ENCODE assay signal across 9 cellular contexts in the genomic region with DNA sequence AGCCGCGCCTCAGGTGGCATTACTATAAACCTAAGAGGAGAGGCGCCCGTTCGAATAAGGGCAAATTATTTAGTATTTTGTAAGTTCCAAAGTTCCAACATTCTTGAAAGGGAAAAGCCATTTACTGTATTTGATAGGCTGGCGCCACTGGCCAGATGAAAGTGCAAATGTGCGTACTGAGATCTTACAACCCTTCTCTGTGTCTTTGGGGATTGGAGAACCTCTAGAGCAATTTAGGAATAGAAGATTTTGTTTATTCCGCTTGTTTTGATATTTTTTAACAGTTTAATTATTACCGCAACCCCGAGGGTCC. TPM values are rescaled to one million over a fixed set of nuclear protein-coding genes. Genes with fewer than 3 reads are reported as not detected.
DNase-seq lines count a peak whose midpoint lies in the region; ATAC-seq, FAIRE-seq and TF ChIP-seq lines count a peak whose summit lies in the region.
"Had no signal": no experiment of that assay in that cellular context is flagged by ENCODE, and none has a peak within 500 bp of the region (broad histone marks: within the 10 kb centered on the region; RNA-seq: fewer than 3 reads in every experiment).

No MANE protein-coding gene starts in this region.

- no peaks in the 10 kb centered on the region for H4K20me1 ChIP-seq in GM12878 (ENCODE audit: control insufficient read depth, insufficient read depth)

- H3K9me3 ChIP-seq in GM12878 (replicated peaks; ENCODE audit: control insufficient read depth, insufficient read depth, low read length) (no peaks in the 10 kb centered on the region), liver (ENCODE audit: control insufficient read depth in 4 of 4, low read length in 3 of 4) (no peaks in the 10 kb centered on the region), thoracic aorta (no peaks in the 10 kb centered on the region)

- TF ChIP-seq RAD21 in GM12878 (IDR thresholded peaks at IDR 0.05; ENCODE audit: insufficient read depth, low read depth, low read length): no peak
- TF ChIP-seq RAD21 in liver (IDR thresholded peaks at IDR 0.05): no peak

- no peaks in the 10 kb centered on the region for H3K36me3 ChIP-seq in GM12878 (ENCODE audit: control insufficient read depth in 2 of 2, insufficient read depth in 2 of 2, low read length in 1 of 2)
- H3K36me3 ChIP-seq in liver (ENCODE audit: control insufficient read depth in 4 of 4, insufficient read depth in 3 of 4, low read depth in 1 of 4, low read length in 3 of 4): no peaks in the 10 kb centered on the region
- no peaks in the 10 kb centered on the region for H3K36me3 ChIP-seq in thoracic aorta

- POLR2A ChIA-PET in GM12878 (lab: Charles Lee): interaction anchor here (1.1 to 1.2 kb wide), 2 partner anchors 19 to 61 kb away, joined by 3 to 4 read pairs; partner anchors contain the start of gene LAPTM4A

- H3K9me3 Mint-ChIP-seq in activated CD4-positive, alpha-beta T cell treated with anti-CD3 and anti-CD28 coated beads, Interleukin-2, amount 10 ng/mL, durations not matched to agents 24 days and 14 days: peaks cover 8% of the 10 kb centered on the region

- DNase-seq in activated CD4-positive, alpha-beta T cell treated with anti-CD3 and anti-CD28 coated beads, Interleukin-2, amount 10 ng/mL, durations not matched to agents 24 days and 14 days: no peak
- DNase-seq in activated CD4-positive, alpha-beta T cell treated with anti-CD3 and anti-CD28 coated beads for 1 hour: no peak
- DNase-seq in GM12878 (ENCODE audit: low read depth, low spot score): no peak
- no peak for DNase-seq in thoracic aorta (ENCODE audit: low spot score)
- no peak for DNase-seq in NCI-H1048 (lab: John Stamatoyannopoulos, UW)
- DNase-seq in GM10266 (ENCODE audit: extremely low spot score): no peak

- no peaks in the 10 kb centered on the region for H3K79me2 ChIP-seq in GM12878 (ENCODE audit: control insufficient read depth, insufficient read depth, low read length)

- TF ChIP-seq EP300 in GM12878 (IDR thresholded peaks at IDR 0.05; ENCODE audit: borderline replicate concordance in 1 of 2, control insufficient read depth in 1 of 2, low read depth in 2 of 2, low read length in 2 of 2): no peak

- peak overlapping the region; percentile 92 for H3K4me3 Mint-ChIP-seq in activated CD4-positive, alpha-beta T cell treated with anti-CD3 and anti-CD28 coated beads, Interleukin-2, amount 10 ng/mL, durations not matched to agents 24 days and 14 days

- RAD21 ChIA-PET in GM12878 (lab: Charles Lee; ENCODE audit: unreplicated experiment): interaction anchor here (0.7 to 2.0 kb wide), 2 partner anchors 58 to 336 kb away, joined by 4 read pairs; no protein-coding TSS in a partner anchor

- H3K27ac ChIP-seq in GM12878 (ENCODE audit: control insufficient read depth, insufficient read depth) (no peak overlapping the region), liver (ENCODE audit: low read depth in 1 of 2, low read length in 2 of 2) (peak overlapping the region in 1 of 2 donors; percentile 32), thoracic aorta (peak overlapping the region in 1 of 2 donors; percentile 69)

- in situ Hi-C loops in GM12878 (cut with MboI): no loop called here

- CTCF ChIA-PET in GM12878 (lab: Yijun Ruan, JAX): interaction anchor here (0.7 to 3.2 kb wide), 8 partner anchors 9 to 652 kb away, joined by 3 to 14 read pairs (median 4); no protein-coding TSS in a partner anchor

- TF ChIP-seq CTCF in GM12878 (IDR thresholded peaks at IDR 0.05 in 2 of 3, conservative IDR thresholded peaks at IDR 0.05 in 1 of 3; ENCODE audit: control insufficient read depth in 2 of 3, extremely low read depth in 1 of 3, insufficient read depth in 1 of 3, low read depth in 3 of 3, low read length in 3 of 3) (no peak), liver (IDR thresholded peaks at IDR 0.05; ENCODE audit: low read depth, low read length, missing input control) (no peak), thoracic aorta (IDR thresholded peaks at IDR 0.05) (no peak), GM10266 (IDR thresholded peaks at IDR 0.05; ENCODE audit: control insufficient read depth, insufficient read depth, low read depth, missing control alignments) (no peak)

- BruUV-seq in GM12878 (replicated peaks; lab: Mats Ljungman, UMichigan): no TSS peak

- FAIRE-seq in GM12878 (lab: Jason Lieb, UNC): no peak
- FAIRE-seq: colon had no signal

- peaks cover 4% of the 10 kb centered on the region for H3K36me3 Mint-ChIP-seq in activated CD4-positive, alpha-beta T cell treated with anti-CD3 and anti-CD28 coated beads, Interleukin-2, amount 10 ng/mL, durations not matched to agents 24 days and 14 days (ENCODE audit: low read depth)

- intact Hi-C loops in activated CD4-positive, alpha-beta T cell treated with anti-CD3 and anti-CD28 coated beads, Interleukin-2, amount 10 ng/mL, durations not matched to agents 24 days and 14 days (cut with micrococcal nuclease): loop anchor here (1.0 to 10.0 kb wide), 3 partner anchors 61 to 1426 kb away; partner anchors contain the start of genes LAPTM4A and RDH14
- intact Hi-C loops in GM12878 (cut with micrococcal nuclease; ENCODE audit: unreplicated experiment): no loop called here

- no peak for TF ChIP-seq POLR2A in GM12878 (IDR thresholded peaks at IDR 0.05; ENCODE audit: low read depth, low read length)

- peak overlapping the region; percentile 93 for H3K4me2 ChIP-seq in GM12878 (ENCODE audit: control insufficient read depth, insufficient read depth)

- ATAC-seq in GM12878: no peak
- no peak for ATAC-seq in thoracic aorta (ENCODE audit: insufficient number of reproducible peaks, low FRiP score, low read depth)
- ATAC-seq in HG03469 (IDR thresholded peaks at IDR 0.05; ENCODE audit: unreplicated experiment): no peak

- H3K27me3 ChIP-seq in GM12878 (replicated peaks in 1 of 2; ENCODE audit: control insufficient read depth in 2 of 2, insufficient read depth in 2 of 2, low read length in 1 of 2) (no peaks in the 10 kb centered on the region), liver (ENCODE audit: control insufficient read depth in 4 of 4, insufficient read depth in 4 of 4, low read length in 3 of 4) (peaks cover 0 to 4% (median 0%) of the 10 kb centered on the region in 4 donors), thoracic aorta (replicated peaks; ENCODE audit: insufficient read depth) (no peaks in the 10 kb centered on the region)

- peak overlapping the region; percentile 67; the same call in 1 of the 2 replicates for H3K9ac ChIP-seq in GM12878 (ENCODE audit: control insufficient read depth, insufficient read depth, low read length)
- peak overlapping the region in 1 of 2 donors; percentile 5 for H3K9ac ChIP-seq in liver (ENCODE audit: low read depth in 1 of 2, low read length in 2 of 2)

- H3K4me1 ChIP-seq in GM12878 (ENCODE audit: control insufficient read depth, insufficient read depth, low read length): peaks cover 6% of the 10 kb centered on the region; the same call in 1 of the 2 replicates
- H3K4me1 ChIP-seq in liver (ENCODE audit: control insufficient read depth in 4 of 4, insufficient read depth in 4 of 4, low read length in 3 of 4): peaks cover 4 to 16% (median 12%) of the 10 kb centered on the region in 4 donors
- H3K4me1 ChIP-seq in thoracic aorta (ENCODE audit: control insufficient read depth in 1 of 2, low read depth in 2 of 2): peaks cover 4 to 16% of the 10 kb centered on the region in 2 donors

- H2AFZ ChIP-seq in GM12878 (ENCODE audit: control insufficient read depth, low read depth, low read length): peak overlapping the region; percentile 97

- peak overlapping the region; percentile 95 for H3K4me3 ChIP-seq in GM12878
- H3K4me3 ChIP-seq in liver (ENCODE audit: low read depth in 1 of 3, low read length in 3 of 3): peak overlapping the region; percentile 60 to 94 (median 94)
- peak overlapping the region; percentile 92 for H3K4me3 ChIP-seq in thoracic aorta

- peaks cover 28% of the 10 kb centered on the region for H3K27me3 Mint-ChIP-seq in activated CD4-positive, alpha-beta T cell treated with anti-CD3 and anti-CD28 coated beads, Interleukin-2, amount 10 ng/mL, durations not matched to agents 24 days and 14 days

- SMC1A ChIA-PET in GM12878 (lab: Charles Lee; ENCODE audit: uncharacterized antibody, unreplicated experiment): interaction anchor here (1.3 to 2.8 kb wide), 4 partner anchors 10 to 59 kb away, joined by 3 to 19 read pairs (median 5); partner anchors contain the start of gene LAPTM4A

- 25% methylated on average over 10 of the region's 10 CpGs for WGBS in GM12878 (ENCODE audit: insufficient coverage, insufficient replicate concordance, low lambda C conversion rate, missing lambda C conversion rate)
- 15% methylated on average over 10 of the region's 10 CpGs for WGBS in liver

- peaks cover 15% of the 10 kb centered on the region for H3K4me1 Mint-ChIP-seq in activated CD4-positive, alpha-beta T cell treated with anti-CD3 and anti-CD28 coated beads, Interleukin-2, amount 10 ng/mL, durations not matched to agents 24 days and 14 days

- H3K27ac Mint-ChIP-seq in activated CD4-positive, alpha-beta T cell treated with anti-CD3 and anti-CD28 coated beads, Interleukin-2, amount 10 ng/mL, durations not matched to agents 24 days and 14 days: peak overlapping the region; percentile 88

RNA-seq across cellular contexts. Expression of gene WDR35, which starts 0.5 kb away (rescaled TPM):
- total RNA-seq in activated CD4-positive, alpha-beta T cell treated with anti-CD3 and anti-CD28 coated beads, Interleukin-2, amount 10 ng/mL, durations not matched to agents 24 days and 14 days: 8.1 and 9.0 TPM in 2 replicates
- 55.7 and 66.7 TPM in 2 replicates for total RNA-seq in GM12878 (2013; cell fraction: nucleolus; rRNA removed)
- total RNA-seq in GM12878 (2014; rRNA removed) (7.3 and 8.1 TPM in 2 replicates), GM12878 (2014; rRNA removed; fragmentation: Illumina TruSeq; extraction: Trizol) (8.5 and 9.0 TPM in 2 replicates), GM12878 (2021) (6.9 and 7.1 TPM in 2 replicates), liver (1 to 10 TPM; 2.0 to 3.8 TPM), thoracic aorta (10 to 100 TPM in 1 of 2 donors, 1 to 10 TPM in 1; 5.1 to 14.3 TPM)
- 2.7 TPM for polyA plus RNA-seq in GM12878 (2011; ENCODE audit: low read depth)
- polyA plus RNA-seq in GM12878 (2011; rRNA removed) (9.3 and 14.7 TPM in 2 replicates), GM12878 (2014; fragmentation: Illumina TruSeq; extraction: Trizol) (6.4 and 8.2 TPM in 2 replicates), GM12878 (2014; fragmentation: Nextera tagmentation; extraction: Ambion mirVana) (1 to 10 TPM; 3.0 to 3.2 TPM), GM12878 (2014; rRNA removed) (4.6 and 5.4 TPM in 2 replicates), GM12878 (2016; fragmentation: Nextera tagmentation; extraction: Ambion mirVana) (1 to 10 TPM; 3.9 to 6.1 TPM), liver (1 to 10 TPM in 1 of 2 donors, under 1 TPM in 1; 0.97 to 1.2 TPM)
- polyA plus RNA-seq in GM12878 (2011; cell fraction: cytosol; rRNA removed): 2.7 and 3.0 TPM in 2 replicates
- 15.0 and 15.6 TPM in 2 replicates for polyA plus RNA-seq in GM12878 (2011; cell fraction: nucleus; rRNA removed)
- polyA plus RNA-seq in GM12878 (2012): 3.3 and 3.9 TPM in 2 replicates
- polyA minus RNA-seq in GM12878 (2011; rRNA and poly(A)+ RNA removed): 8.3 and 10.0 TPM in 2 replicates
- polyA minus RNA-seq in GM12878 (2011; cell fraction: cytosol; rRNA and poly(A)+ RNA removed): 4.2 and 4.4 TPM in 2 replicates
- polyA minus RNA-seq in GM12878 (2011; cell fraction: nucleus; rRNA and poly(A)+ RNA removed): 6.4 and 9.7 TPM in 2 replicates

RNA-seq across cellular contexts. Expression of gene MATN3, which starts 22.1 kb away (rescaled TPM):
- not detected in 2 replicates for total RNA-seq in activated CD4-positive, alpha-beta T cell treated with anti-CD3 and anti-CD28 coated beads, Interleukin-2, amount 10 ng/mL, durations not matched to agents 24 days and 14 days
- total RNA-seq in GM12878 (2013; cell fraction: nucleolus; rRNA removed): not detected in 2 replicates
- total RNA-seq in GM12878 (2014; rRNA removed) (not detected in 2 replicates), GM12878 (2014; rRNA removed; fragmentation: Illumina TruSeq; extraction: Trizol) (not detected in 2 replicates), GM12878 (2021) (not detected in 2 replicates), liver (under 1 TPM; 0.05 to 0.08 TPM), thoracic aorta (1 to 10 TPM; 1.3 to 1.8 TPM)
- not detected for polyA plus RNA-seq in GM12878 (2011; ENCODE audit: low read depth)
- polyA plus RNA-seq in GM12878 (2011; rRNA removed) (not detected in 2 replicates), GM12878 (2014; fragmentation: Illumina TruSeq; extraction: Trizol) (not detected in 2 replicates), GM12878 (2014; fragmentation: Nextera tagmentation; extraction: Ambion mirVana) (not detected), GM12878 (2014; rRNA removed) (not detected in 2 replicates), GM12878 (2016; fragmentation: Nextera tagmentation; extraction: Ambion mirVana) (under 1 TPM in 1 of 2 experiments, not detected in 1; 0.09 TPM), liver (under 1 TPM in 1 of 2 donors, not detected in 1; 0.10 TPM)
- not detected in 2 replicates for polyA plus RNA-seq in GM12878 (2011; cell fraction: cytosol; rRNA removed)
- polyA plus RNA-seq in GM12878 (2011; cell fraction: nucleus; rRNA removed): not detected in 2 replicates
- polyA plus RNA-seq in GM12878 (2012): not detected in 2 replicates
- not detected in 2 replicates for polyA minus RNA-seq in GM12878 (2011; rRNA and poly(A)+ RNA removed)
- polyA minus RNA-seq in GM12878 (2011; cell fraction: cytosol; rRNA and poly(A)+ RNA removed): not detected in 2 replicates
- not detected in 2 replicates for polyA minus RNA-seq in GM12878 (2011; cell fraction: nucleus; rRNA and poly(A)+ RNA removed)
